ENCODE assay signal across 1 cellular context in genomic region chr12:31662176-31662849, GRCh38.
TF ChIP-seq lines count a peak whose summit lies in the region.

No MANE protein-coding gene starts in this region.

TF ChIP-seq in HepG2, 621 proteins besides CTCF, POLR2A, EP300 and RAD21:
- no peak for TF ChIP-seq JARID2 (CRISPR knock-in tag; IDR thresholded peaks at IDR 0.05; ENCODE audit: insufficient replicate concordance)
- peak; percentile 43; the same call in 1 of the 2 replicates for TF ChIP-seq CEBPB (IDR thresholded peaks at IDR 0.05; ENCODE audit: borderline replicate concordance, low read depth, low read length)
- no peak for TF ChIP-seq KDM5B (CRISPR knock-in tag; IDR thresholded peaks at IDR 0.05; ENCODE audit: borderline replicate concordance)
- no peak for TF ChIP-seq ZNF704 (CRISPR knock-in tag; IDR thresholded peaks at IDR 0.05; ENCODE audit: borderline replicate concordance)
- TF ChIP-seq CREM (IDR thresholded peaks at IDR 0.05), result no peak
- TF ChIP-seq CREM (CRISPR knock-in tag; IDR thresholded peaks at IDR 0.05), result no peak
- peak; percentile 21; the same call in 1 of the 2 replicates for TF ChIP-seq ZNF121 (CRISPR knock-in tag; IDR thresholded peaks at IDR 0.05)
